ENCODE assay signal across 27 cellular contexts in the genomic region with DNA sequence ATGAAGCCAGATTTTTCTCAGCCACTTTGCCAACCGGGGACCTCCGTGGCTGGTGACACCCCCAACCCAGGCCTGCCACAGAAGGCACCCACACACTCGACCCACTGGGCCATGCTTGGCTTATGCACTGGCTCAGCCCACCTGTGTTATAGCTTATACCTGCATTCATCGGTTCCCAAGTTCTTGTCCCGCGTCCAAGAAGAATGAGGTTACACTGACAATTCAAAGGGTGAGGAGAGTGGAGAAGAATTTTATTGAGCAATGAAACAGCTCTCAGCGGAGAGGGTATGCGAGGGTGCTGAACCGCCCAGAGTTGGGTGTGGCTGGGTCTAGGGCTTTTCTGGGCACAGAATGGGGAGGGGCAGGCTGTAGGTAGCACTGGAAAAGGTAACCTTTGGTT. TPM values are rescaled to one million over a fixed set of nuclear protein-coding genes. Genes with fewer than 3 reads are reported as not detected.
DNase-seq lines count a peak whose midpoint lies in the region; ATAC-seq and TF ChIP-seq lines count a peak whose summit lies in the region.
"Had no signal": no experiment of that assay in that cellular context is flagged by ENCODE, and none has a peak within 500 bp of the region (broad histone marks: within the 10 kb centered on the region; RNA-seq: fewer than 3 reads in every experiment).

No MANE protein-coding gene starts in this region.

- no peak for ATAC-seq in activated naive CD4-positive, alpha-beta T cell treated with anti-CD3 and anti-CD28 coated beads, Interleukin-2, amount 50 U/mL, for 72 hours
- no peak for ATAC-seq in stimulated activated effector memory CD8-positive, alpha-beta T cell treated with anti-CD3 and anti-CD28 coated beads, Interleukin-12 subunit alpha, Interleukin-12 subunit beta, amount 100 ng/mL, for 72 hours
- ATAC-seq: activated T-cell treated with anti-CD3 and anti-CD28 coated beads, Interleukin-2, amount 50 U/mL, for 72 hours; natural killer cell treated with Interleukin-12 subunit alpha and Interleukin-12 subunit beta and Interleukin-15 and Interleukin-18, amount 100 ng/mL, for 72 hours; Panc1; right cardiac atrium; stimulated activated naive B cell treated with anti-CD40 and anti-IgM and Interleukin-4, amounts not matched to agents 10 μg/mL and 1 μg/mL and 100 μg/mL, for 72 hours had no signal

- H3K36me3 Mint-ChIP-seq in activated naive CD4-positive, alpha-beta T cell treated with anti-CD3 and anti-CD28 coated beads, Interleukin-2, amount 50 U/mL, for 72 hours = peaks cover 14 to 31% of the 10 kb centered on the region in 2 donors
- H3K36me3 Mint-ChIP-seq in stimulated activated effector memory CD8-positive, alpha-beta T cell treated with anti-CD3 and anti-CD28 coated beads, Interleukin-12 subunit alpha, Interleukin-12 subunit beta, amount 100 ng/mL, for 72 hours = peaks cover 44% of the 10 kb centered on the region

- TF ChIP-seq POLR2A in erythroblast (IDR thresholded peaks at IDR 0.05; ENCODE audit: low read length) = no peak

- no peaks in the 10 kb centered on the region for H3K4me1 Mint-ChIP-seq in stimulated activated effector memory CD8-positive, alpha-beta T cell treated with anti-CD3 and anti-CD28 coated beads, Interleukin-12 subunit alpha, Interleukin-12 subunit beta, amount 100 ng/mL, for 72 hours
- H3K4me1 Mint-ChIP-seq: activated naive CD4-positive, alpha-beta T cell treated with anti-CD3 and anti-CD28 coated beads, Interleukin-2, amount 50 U/mL, for 24 hours had no signal

- peak overlapping the region; percentile 31 to 55 for H3K27ac Mint-ChIP-seq in activated naive CD4-positive, alpha-beta T cell treated with anti-CD3 and anti-CD28 coated beads, Interleukin-2, amount 50 U/mL, for 72 hours
- H3K27ac Mint-ChIP-seq in stimulated activated effector memory CD8-positive, alpha-beta T cell treated with anti-CD3 and anti-CD28 coated beads, Interleukin-12 subunit alpha, Interleukin-12 subunit beta, amount 100 ng/mL, for 72 hours = peak overlapping the region; percentile 71
- H3K27ac Mint-ChIP-seq: activated naive CD4-positive, alpha-beta T cell treated with anti-CD3 and anti-CD28 coated beads, Interleukin-2, amount 50 U/mL, for 24 hours; activated T-cell treated with anti-CD3 and anti-CD28 coated beads, Interleukin-2, amount 50 U/mL, for 72 hours; HFFc6; natural killer cell treated with Interleukin-12 subunit alpha and Interleukin-12 subunit beta and Interleukin-15 and Interleukin-18, amount 100 ng/mL, for 72 hours had no signal

- peaks cover 3 to 10% of the 10 kb centered on the region in 2 donors for H3K9me3 Mint-ChIP-seq in activated naive CD4-positive, alpha-beta T cell treated with anti-CD3 and anti-CD28 coated beads, Interleukin-2, amount 50 U/mL, for 72 hours
- H3K9me3 Mint-ChIP-seq in stimulated activated effector memory CD8-positive, alpha-beta T cell treated with anti-CD3 and anti-CD28 coated beads, Interleukin-12 subunit alpha, Interleukin-12 subunit beta, amount 100 ng/mL, for 72 hours = no peaks in the 10 kb centered on the region
- H3K9me3 Mint-ChIP-seq: activated naive CD4-positive, alpha-beta T cell treated with anti-CD3 and anti-CD28 coated beads, Interleukin-2, amount 50 U/mL, for 24 hours; natural killer cell treated with Interleukin-12 subunit alpha and Interleukin-12 subunit beta and Interleukin-15 and Interleukin-18, amount 100 ng/mL, for 72 hours had no signal

- no peak overlapping the region for H3K4me3 Mint-ChIP-seq in stimulated activated effector memory CD8-positive, alpha-beta T cell treated with anti-CD3 and anti-CD28 coated beads, Interleukin-12 subunit alpha, Interleukin-12 subunit beta, amount 100 ng/mL, for 72 hours
- H3K4me3 Mint-ChIP-seq: activated naive CD4-positive, alpha-beta T cell treated with anti-CD3 and anti-CD28 coated beads, Interleukin-2, amount 50 U/mL, for 24 hours; activated T-cell treated with anti-CD3 and anti-CD28 coated beads, Interleukin-2, amount 50 U/mL, for 72 hours; HFFc6; natural killer cell treated with Interleukin-12 subunit alpha and Interleukin-12 subunit beta and Interleukin-15 and Interleukin-18, amount 100 ng/mL, for 72 hours; stimulated activated naive B cell treated with anti-CD40 and anti-IgM and Interleukin-4, amounts not matched to agents 10 μg/mL and 1 μg/mL and 100 μg/mL, for 72 hours had no signal

- DNase-seq in activated naive CD4-positive, alpha-beta T cell treated with anti-CD3 and anti-CD28 coated beads, Interleukin-2, amount 50 U/mL, for 72 hours (ENCODE audit: low spot score in 2 of 2) = no peak
- no peak for DNase-seq in activated naive CD4-positive, alpha-beta T cell treated with Interleukin-2 at 50 U/mL for 16 hours
- DNase-seq in RPMI8226 (peak; percentile 23), erythroblast (lab: John Stamatoyannopoulos, UW) (peak; percentile 44 to 55), NCI-H1092 (lab: John Stamatoyannopoulos, UW) (no peak), NCI-H774 (lab: John Stamatoyannopoulos, UW) (no peak), NCI-H128 (lab: John Stamatoyannopoulos, UW; ENCODE audit: unreplicated experiment) (no peak)
- no peak for DNase-seq in stimulated activated effector memory CD8-positive, alpha-beta T cell treated with anti-CD3 and anti-CD28 coated beads, Interleukin-12 subunit alpha, Interleukin-12 subunit beta, amount 100 ng/mL, for 72 hours (ENCODE audit: low spot score in 2 of 2)
- DNase-seq: activated T-cell treated with anti-CD3 and anti-CD28 coated beads, Interleukin-2, amount 50 U/mL, for 72 hours; dermis blood vessel endothelial cell; glutamatergic neuron; HFFc6; kidney glomerular epithelial cell; NCI-H1417 treated with DMSO at 0.1 percent for 48 hours; NK-92 treated with Interleukin-12 subunit alpha and Interleukin-12 subunit beta, amount 100 ng/mL, for 24 hours; right cardiac atrium; stimulated activated CD4-positive, alpha-beta T cell treated with anti-CD3 and anti-CD28 coated beads, Interleukin-4, amount 100 ng/mL, for 1 hour; stimulated activated naive B cell treated with anti-CD40 and anti-IgM and Interleukin-4, amounts not matched to agents 10 μg/mL and 1 μg/mL and 100 μg/mL, for 72 hours; testis had no signal

RNA-seq across cellular contexts. Expression of gene CDH15, which starts 22.2 kb away (rescaled TPM):
- under 1 TPM in 1 of 2 donors, not detected in 1; 0.75 TPM for total RNA-seq in activated naive CD4-positive, alpha-beta T cell treated with anti-CD3 and anti-CD28 coated beads, Interleukin-2, amount 50 U/mL, for 72 hours
- total RNA-seq: activated T-cell treated with anti-CD3 and anti-CD28 coated beads, Interleukin-2, amount 50 U/mL, for 72 hours; ascending aorta; dermis blood vessel endothelial cell; mesenteric fat pad; natural killer cell treated with Interleukin-12 subunit alpha and Interleukin-12 subunit beta and Interleukin-15 and Interleukin-18, amount 100 ng/mL, for 72 hours; T-helper 1 cell treated with Interleukin-12 subunit alpha and Interleukin-12 subunit beta and Interleukin-4 antibody, amounts not matched to agents 30 ng/mL and 1 ng/mL, for 36 hours had no signal

RNA-seq across cellular contexts. Expression of gene SLC22A31, which starts 51.0 kb away (rescaled TPM):
- 1 to 10 TPM; 1.6 to 3.7 TPM for total RNA-seq in activated naive CD4-positive, alpha-beta T cell treated with anti-CD3 and anti-CD28 coated beads, Interleukin-2, amount 50 U/mL, for 72 hours
- total RNA-seq: ascending aorta, cardiac septum, dermis blood vessel endothelial cell, HFFc6, SJSA1 had no signal

RNA-seq across cellular contexts. Expression of gene ACSF3, which starts 55.7 kb away (rescaled TPM):
- 10 to 100 TPM; 33.1 to 59.9 TPM for total RNA-seq in activated naive CD4-positive, alpha-beta T cell treated with anti-CD3 and anti-CD28 coated beads, Interleukin-2, amount 50 U/mL, for 72 hours

Comparison
In these comparisons a context has a peak if more than half of its experiments do, and no peak if none do; other contexts are left out.
1. DNase-seq: peak in RPMI8226 (single experiment) and erythroblast (2 of 2); none in activated naive CD4-positive, alpha-beta T cell treated with anti-CD3 and anti-CD28 coated beads, Interleukin-2, amount 50 U/mL, for 72 hours (0 of 2), activated naive CD4-positive, alpha-beta T cell treated with Interleukin-2 at 50 U/mL for 16 hours (single experiment), stimulated activated effector memory CD8-positive, alpha-beta T cell treated with anti-CD3 and anti-CD28 coated beads, Interleukin-12 subunit alpha, Interleukin-12 subunit beta, amount 100 ng/mL, for 72 hours (0 of 2), NCI-H1092 (single experiment), NCI-H774 (single experiment) and NCI-H128 (single experiment).